Comparison of ENCODE assay signal across 1 cellular context in the genomic region with DNA sequence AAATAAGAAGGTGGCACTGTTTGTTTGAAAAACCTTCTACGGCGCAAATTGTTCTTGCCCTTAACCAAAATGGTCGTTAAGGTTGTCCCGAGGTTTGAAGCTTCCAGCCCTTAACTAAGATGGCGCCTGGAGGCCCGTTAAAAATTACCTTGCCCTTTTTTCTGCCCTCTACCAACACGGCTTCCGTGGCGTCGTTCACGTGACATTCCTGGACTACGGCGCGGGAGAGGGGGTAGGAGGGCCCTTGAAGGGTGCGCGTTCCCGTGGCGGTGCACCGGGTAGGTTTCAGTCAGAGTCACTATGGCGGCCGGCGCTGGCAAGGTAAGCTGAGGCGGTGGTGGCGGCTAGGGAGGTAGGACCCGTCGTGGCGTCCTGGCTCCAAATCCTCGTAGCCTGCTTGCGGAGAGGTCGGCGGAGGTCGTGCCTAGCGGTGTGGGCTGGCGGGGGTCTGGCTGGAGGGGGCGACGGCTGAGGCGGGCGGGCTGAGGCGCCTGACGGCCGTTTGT.
TF ChIP-seq lines count a peak whose summit lies in the region.

A gene with protein sequence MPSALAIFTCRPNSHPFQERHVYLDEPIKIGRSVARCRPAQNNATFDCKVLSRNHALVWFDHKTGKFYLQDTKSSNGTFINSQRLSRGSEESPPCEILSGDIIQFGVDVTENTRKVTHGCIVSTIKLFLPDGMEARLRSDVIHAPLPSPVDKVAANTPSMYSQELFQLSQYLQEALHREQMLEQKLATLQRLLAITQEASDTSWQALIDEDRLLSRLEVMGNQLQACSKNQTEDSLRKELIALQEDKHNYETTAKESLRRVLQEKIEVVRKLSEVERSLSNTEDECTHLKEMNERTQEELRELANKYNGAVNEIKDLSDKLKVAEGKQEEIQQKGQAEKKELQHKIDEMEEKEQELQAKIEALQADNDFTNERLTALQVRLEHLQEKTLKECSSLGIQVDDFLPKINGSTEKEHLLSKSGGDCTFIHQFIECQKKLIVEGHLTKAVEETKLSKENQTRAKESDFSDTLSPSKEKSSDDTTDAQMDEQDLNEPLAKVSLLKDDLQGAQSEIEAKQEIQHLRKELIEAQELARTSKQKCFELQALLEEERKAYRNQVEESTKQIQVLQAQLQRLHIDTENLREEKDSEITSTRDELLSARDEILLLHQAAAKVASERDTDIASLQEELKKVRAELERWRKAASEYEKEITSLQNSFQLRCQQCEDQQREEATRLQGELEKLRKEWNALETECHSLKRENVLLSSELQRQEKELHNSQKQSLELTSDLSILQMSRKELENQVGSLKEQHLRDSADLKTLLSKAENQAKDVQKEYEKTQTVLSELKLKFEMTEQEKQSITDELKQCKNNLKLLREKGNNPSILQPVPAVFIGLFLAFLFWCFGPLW (plus strand): TSS at position 288 of the 506 bp plus-strand sequence. CDS start 1,343 bp downstream, outside the sequence.

TF ChIP-seq in K562, 482 proteins besides CTCF, POLR2A, EP300 and RAD21 (continued from another document and continues in another):
- TF ChIP-seq, protein P1, sequence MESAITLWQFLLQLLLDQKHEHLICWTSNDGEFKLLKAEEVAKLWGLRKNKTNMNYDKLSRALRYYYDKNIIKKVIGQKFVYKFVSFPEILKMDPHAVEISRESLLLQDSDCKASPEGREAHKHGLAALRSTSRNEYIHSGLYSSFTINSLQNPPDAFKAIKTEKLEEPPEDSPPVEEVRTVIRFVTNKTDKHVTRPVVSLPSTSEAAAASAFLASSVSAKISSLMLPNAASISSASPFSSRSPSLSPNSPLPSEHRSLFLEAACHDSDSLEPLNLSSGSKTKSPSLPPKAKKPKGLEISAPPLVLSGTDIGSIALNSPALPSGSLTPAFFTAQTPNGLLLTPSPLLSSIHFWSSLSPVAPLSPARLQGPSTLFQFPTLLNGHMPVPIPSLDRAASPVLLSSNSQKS (CRISPR knock-in tag; IDR thresholded peaks at IDR 0.05), result no peak
- peak in 1 of 2 experiments; percentile 32; a peak in 1 of 4 replicates for TF ChIP-seq SIN3A (IDR thresholded peaks at IDR 0.05; ENCODE audit: borderline replicate concordance in 2 of 2, control insufficient read depth in 1 of 2, low read depth in 2 of 2, low read length in 2 of 2)
- TF ChIP-seq, protein P2, sequence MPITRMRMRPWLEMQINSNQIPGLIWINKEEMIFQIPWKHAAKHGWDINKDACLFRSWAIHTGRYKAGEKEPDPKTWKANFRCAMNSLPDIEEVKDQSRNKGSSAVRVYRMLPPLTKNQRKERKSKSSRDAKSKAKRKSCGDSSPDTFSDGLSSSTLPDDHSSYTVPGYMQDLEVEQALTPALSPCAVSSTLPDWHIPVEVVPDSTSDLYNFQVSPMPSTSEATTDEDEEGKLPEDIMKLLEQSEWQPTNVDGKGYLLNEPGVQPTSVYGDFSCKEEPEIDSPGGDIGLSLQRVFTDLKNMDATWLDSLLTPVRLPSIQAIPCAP (CRISPR knock-in tag; IDR thresholded peaks at IDR 0.05; ENCODE audit: borderline replicate concordance), result no peak
- peak; percentile 89 for TF ChIP-seq RAD51 (IDR thresholded peaks at IDR 0.05; ENCODE audit: borderline replicate concordance, low read depth)
- no peak for TF ChIP-seq NCOA6 (IDR thresholded peaks at IDR 0.05)
- TF ChIP-seq BRF1 (IDR thresholded peaks at IDR 0.05; ENCODE audit: borderline replicate concordance, extremely low read depth, insufficient read length), result no peak
- TF ChIP-seq CHD1 (IDR thresholded peaks at IDR 0.05; ENCODE audit: low read length), result no peak
- 0 out of 2 replicates have a peak, but pooled peaks have one; percentile 17 for TF ChIP-seq ETV1 (tag; conservative IDR thresholded peaks at IDR 0.05; ENCODE audit: low read depth)
- peak; percentile 44; the same call in 1 of the 2 replicates for TF ChIP-seq TEAD4 (IDR thresholded peaks at IDR 0.05; ENCODE audit: low read length)
- TF ChIP-seq TEAD4 (CRISPR knock-in tag; IDR thresholded peaks at IDR 0.05; ENCODE audit: borderline replicate concordance), result no peak
- TF ChIP-seq ZNF644 (tag; IDR thresholded peaks at IDR 0.05; ENCODE audit: low read depth), result peak; percentile 90; the same call in 1 of the 2 replicates
- TF ChIP-seq PRPF4 (IDR thresholded peaks at IDR 0.05; ENCODE audit: insufficient read depth, low read depth, low read length, poor library complexity, severe bottlenecking), result no peak
- TF ChIP-seq SETDB1 (IDR thresholded peaks at IDR 0.05; ENCODE audit: low read length), result no peak
- TF ChIP-seq LCOR (CRISPR knock-in tag; IDR thresholded peaks at IDR 0.05), result 0 out of 2 replicates have a peak, but pooled peaks have one; percentile 60
- TF ChIP-seq ZC3H11A (IDR thresholded peaks at IDR 0.05; ENCODE audit: low read depth, low read length), result no peak
- TF ChIP-seq E2F8 (IDR thresholded peaks at IDR 0.05; ENCODE audit: low read depth, partially characterized antibody), result peak; percentile 33
- TF ChIP-seq CREB3 (tag; conservative IDR thresholded peaks at IDR 0.05; ENCODE audit: low read depth), result peak; percentile 93
- TF ChIP-seq, protein P3, sequence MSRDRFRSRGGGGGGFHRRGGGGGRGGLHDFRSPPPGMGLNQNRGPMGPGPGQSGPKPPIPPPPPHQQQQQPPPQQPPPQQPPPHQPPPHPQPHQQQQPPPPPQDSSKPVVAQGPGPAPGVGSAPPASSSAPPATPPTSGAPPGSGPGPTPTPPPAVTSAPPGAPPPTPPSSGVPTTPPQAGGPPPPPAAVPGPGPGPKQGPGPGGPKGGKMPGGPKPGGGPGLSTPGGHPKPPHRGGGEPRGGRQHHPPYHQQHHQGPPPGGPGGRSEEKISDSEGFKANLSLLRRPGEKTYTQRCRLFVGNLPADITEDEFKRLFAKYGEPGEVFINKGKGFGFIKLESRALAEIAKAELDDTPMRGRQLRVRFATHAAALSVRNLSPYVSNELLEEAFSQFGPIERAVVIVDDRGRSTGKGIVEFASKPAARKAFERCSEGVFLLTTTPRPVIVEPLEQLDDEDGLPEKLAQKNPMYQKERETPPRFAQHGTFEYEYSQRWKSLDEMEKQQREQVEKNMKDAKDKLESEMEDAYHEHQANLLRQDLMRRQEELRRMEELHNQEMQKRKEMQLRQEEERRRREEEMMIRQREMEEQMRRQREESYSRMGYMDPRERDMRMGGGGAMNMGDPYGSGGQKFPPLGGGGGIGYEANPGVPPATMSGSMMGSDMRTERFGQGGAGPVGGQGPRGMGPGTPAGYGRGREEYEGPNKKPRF (IDR thresholded peaks at IDR 0.05; ENCODE audit: low read depth, low read length), result no peak
- TF ChIP-seq ZNF584 (CRISPR knock-in tag; IDR thresholded peaks at IDR 0.05; ENCODE audit: low read depth), result peak; percentile 95
- TF ChIP-seq U2AF1 (optimal IDR thresholded peaks at IDR 0.05; ENCODE audit: low read depth, low read length), result no peak
- no peak for TF ChIP-seq CBFB (CRISPR knock-in tag; IDR thresholded peaks at IDR 0.05)
- no peak for TF ChIP-seq PURB (CRISPR knock-in tag; IDR thresholded peaks at IDR 0.05; ENCODE audit: low read depth)
- no peak for TF ChIP-seq ZNF23 (CRISPR knock-in tag; IDR thresholded peaks at IDR 0.05)
- TF ChIP-seq, protein P4, sequence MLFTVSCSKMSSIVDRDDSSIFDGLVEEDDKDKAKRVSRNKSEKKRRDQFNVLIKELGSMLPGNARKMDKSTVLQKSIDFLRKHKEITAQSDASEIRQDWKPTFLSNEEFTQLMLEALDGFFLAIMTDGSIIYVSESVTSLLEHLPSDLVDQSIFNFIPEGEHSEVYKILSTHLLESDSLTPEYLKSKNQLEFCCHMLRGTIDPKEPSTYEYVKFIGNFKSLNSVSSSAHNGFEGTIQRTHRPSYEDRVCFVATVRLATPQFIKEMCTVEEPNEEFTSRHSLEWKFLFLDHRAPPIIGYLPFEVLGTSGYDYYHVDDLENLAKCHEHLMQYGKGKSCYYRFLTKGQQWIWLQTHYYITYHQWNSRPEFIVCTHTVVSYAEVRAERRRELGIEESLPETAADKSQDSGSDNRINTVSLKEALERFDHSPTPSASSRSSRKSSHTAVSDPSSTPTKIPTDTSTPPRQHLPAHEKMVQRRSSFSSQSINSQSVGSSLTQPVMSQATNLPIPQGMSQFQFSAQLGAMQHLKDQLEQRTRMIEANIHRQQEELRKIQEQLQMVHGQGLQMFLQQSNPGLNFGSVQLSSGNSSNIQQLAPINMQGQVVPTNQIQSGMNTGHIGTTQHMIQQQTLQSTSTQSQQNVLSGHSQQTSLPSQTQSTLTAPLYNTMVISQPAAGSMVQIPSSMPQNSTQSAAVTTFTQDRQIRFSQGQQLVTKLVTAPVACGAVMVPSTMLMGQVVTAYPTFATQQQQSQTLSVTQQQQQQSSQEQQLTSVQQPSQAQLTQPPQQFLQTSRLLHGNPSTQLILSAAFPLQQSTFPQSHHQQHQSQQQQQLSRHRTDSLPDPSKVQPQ (CRISPR knock-in tag; IDR thresholded peaks at IDR 0.05; ENCODE audit: borderline replicate concordance), result no peak
- TF ChIP-seq HNRNPK (IDR thresholded peaks at IDR 0.05; ENCODE audit: low read depth, low read length, poor library complexity, severe bottlenecking), result no peak
- TF ChIP-seq NFXL1 (CRISPR knock-in tag; IDR thresholded peaks at IDR 0.05), result no peak
- peak; percentile 57 for TF ChIP-seq POLR2B (IDR thresholded peaks at IDR 0.05; ENCODE audit: low read depth, partially characterized antibody)
- peak; percentile 87; the same call in 1 of the 2 replicates for TF ChIP-seq ZHX1 (conservative IDR thresholded peaks at IDR 0.05; ENCODE audit: low read length)
- TF ChIP-seq CBX5 (IDR thresholded peaks at IDR 0.05; ENCODE audit: borderline replicate concordance, low read depth), result no peak
- TF ChIP-seq PREB (CRISPR knock-in tag; IDR thresholded peaks at IDR 0.05), result no peak
